35 cellular contexts compared by ENCODE assay signal in genomic region chr6:72521684-72522083, GRCh38.
A peak's percentile ranks its signal among the peaks of the same experiment; 100 is the strongest.
DNase-seq lines count a peak whose midpoint lies in the region; ATAC-seq, FAIRE-seq and TF ChIP-seq lines count a peak whose summit lies in the region.
"Had no signal": no experiment of that assay in that cellular context is flagged by ENCODE, and none has a peak within 500 bp of the region (broad histone marks: within the 10 kb centered on the region; RNA-seq: fewer than 3 reads in every experiment).

No MANE protein-coding gene starts in this region.

- H3K27ac Mint-ChIP-seq in CD4-positive, alpha-beta memory T cell: no peak overlapping the region
- H3K27ac Mint-ChIP-seq: B cell; CD14-positive monocyte; CD4-positive, alpha-beta T cell; CD4-positive, CD25-positive, alpha-beta regulatory T cell; CD8-positive, alpha-beta memory T cell; CD8-positive, alpha-beta T cell had no signal

- H3K27ac ChIP-seq in HepG2 (ENCODE audit: extremely low read length, insufficient read depth, low read length) (no peak overlapping the region), right lobe of liver (no peak overlapping the region), GM23248 (no peak overlapping the region), IMR-90 (ENCODE audit: insufficient read depth, low read length) (no peak overlapping the region), K562 (ENCODE audit: extremely low read depth, low read depth, low read length) (no peak overlapping the region)
- no peak overlapping the region for H3K27ac ChIP-seq in CD4-positive, alpha-beta memory T cell (ENCODE audit: low read depth, low read length)
- H3K27ac ChIP-seq: 22Rv1; A549; BLaER1; BLaER1 treated with 17β-estradiol and CSF1 and Interleukin-3, amounts not matched to agents 10 nM and 100 nM; C4-2B had no signal

- CTCF ChIA-PET in HepG2 (lab: Yijun Ruan, JAX; ENCODE audit: low intra/inter-chr PET ratio, low total read pairs): no interaction called here
- CTCF ChIA-PET in IMR-90 (lab: Yijun Ruan, JAX): no interaction called here
- CTCF ChIA-PET in K562 (lab: Yijun Ruan, JAX; ENCODE audit: low intra/inter-chr PET ratio): no interaction called here
- CTCF ChIA-PET in CD4-positive, alpha-beta memory T cell (lab: Charles Lee; ENCODE audit: partially characterized antibody): no interaction called here

- TF ChIP-seq EP300 in HepG2 (IDR thresholded peaks at IDR 0.05; ENCODE audit: low read depth in 2 of 2, low read length in 2 of 2): no peak
- TF ChIP-seq EP300 in HepG2 (CRISPR knock-in tag; IDR thresholded peaks at IDR 0.05; ENCODE audit: borderline replicate concordance): no peak
- no peak for TF ChIP-seq EP300 in K562 (IDR thresholded peaks at IDR 0.05; ENCODE audit: low read length)

- H3K79me1 ChIP-seq in IMR-90 (ENCODE audit: low read depth in 1 of 2, low read length in 2 of 2): no peaks in the 10 kb centered on the region

- H3K9me3 ChIP-seq in HepG2 (ENCODE audit: low read length) (no peaks in the 10 kb centered on the region), right lobe of liver (no peaks in the 10 kb centered on the region), GM23248 (ENCODE audit: low read depth) (no peaks in the 10 kb centered on the region), IMR-90 (ENCODE audit: control insufficient read depth, insufficient read depth, low read length) (no peaks in the 10 kb centered on the region), K562 (replicated peaks; ENCODE audit: control insufficient read depth, insufficient read depth, low read depth, low read length) (no peaks in the 10 kb centered on the region)
- no peaks in the 10 kb centered on the region for H3K9me3 ChIP-seq in CD4-positive, alpha-beta memory T cell (ENCODE audit: control insufficient read depth in 1 of 2, low read length in 2 of 2)
- H3K9me3 ChIP-seq: A549; BE2C; BLaER1; BLaER1 treated with 17β-estradiol and CSF1 and Interleukin-3, amounts not matched to agents 10 nM and 100 nM; Caco-2 had no signal

- H3K79me2 ChIP-seq in HepG2 (ENCODE audit: insufficient read depth, low read length) (no peaks in the 10 kb centered on the region), GM23248 (ENCODE audit: insufficient read depth) (no peaks in the 10 kb centered on the region), K562 (ENCODE audit: control insufficient read depth, insufficient read depth, low read length) (no peaks in the 10 kb centered on the region)

- H4K20me1 ChIP-seq in HepG2 (ENCODE audit: insufficient read depth, low read length): no peaks in the 10 kb centered on the region
- H4K20me1 ChIP-seq in GM23248 (ENCODE audit: insufficient read depth): no peaks in the 10 kb centered on the region
- no peaks in the 10 kb centered on the region for H4K20me1 ChIP-seq in IMR-90 (ENCODE audit: insufficient read depth, low read length)
- no peaks in the 10 kb centered on the region for H4K20me1 ChIP-seq in K562 (replicated peaks; ENCODE audit: control insufficient read depth, insufficient read depth, low read length)
- H4K20me1 ChIP-seq: BLaER1; BLaER1 treated with 17β-estradiol and CSF1 and Interleukin-3, amounts not matched to agents 10 nM and 100 nM had no signal

- H4K91ac ChIP-seq in IMR-90 (ENCODE audit: insufficient read depth, low read depth, low read length): no peak overlapping the region

- BruUV-seq in HepG2 (replicated peaks; lab: Mats Ljungman, UMichigan): no TSS peak
- BruUV-seq in IMR-90 (replicated peaks; lab: Mats Ljungman, UMichigan): no TSS peak
- BruUV-seq in K562 (replicated peaks; lab: Mats Ljungman, UMichigan): no TSS peak

- no peak overlapping the region for H3K4ac ChIP-seq in IMR-90 (ENCODE audit: low read depth, low read length)

- H2AK9ac ChIP-seq in IMR-90 (replicated peaks; ENCODE audit: low read depth, low read length, poor library complexity): no peak overlapping the region

- DNase-seq in HepG2 (ENCODE audit: low spot score): no peak
- DNase-seq in right lobe of liver: no peak
- DNase-seq in GM23248: no peak
- no peak for DNase-seq in IMR-90
- DNase-seq in K562 (ENCODE audit: extremely low read depth in 1 of 4, low spot score in 3 of 4): no peak
- no peak for DNase-seq in NCI-H1436 (lab: John Stamatoyannopoulos, UW)
- DNase-seq in CD4-positive, alpha-beta memory T cell: no peak
- DNase-seq: 8988T; ACHN; AML-193; BE2C; C1 segment of cervical spinal cord; Caco-2; Calu3; CD4-positive, alpha-beta T cell; CD4-positive, CD25-positive, alpha-beta regulatory T cell; CD8-positive, alpha-beta memory T cell; CD8-positive, alpha-beta T cell; COR-L47; DMS 273 treated with DMSO at 0.1 percent for 48 hours; DMS153; DMS53; DMS79; DMS79 treated with DMSO at 0.1 percent for 48 hours; DND-41; EL had no signal

- H3K27me3 Mint-ChIP-seq in CD4-positive, alpha-beta memory T cell: peaks cover 2 to 9% of the 10 kb centered on the region in 2 donors

- POLR2A ChIA-PET in HepG2 (lab: Yijun Ruan, JAX): no interaction called here
- POLR2A ChIA-PET in IMR-90 (lab: Charles Lee; ENCODE audit: unreplicated experiment): no interaction called here
- POLR2A ChIA-PET in K562 (lab: Yijun Ruan, JAX): interaction anchor here (1.3 kb wide), 1 partner anchor 39 kb away, joined by 3 read pairs; no protein-coding TSS in a partner anchor
- POLR2A ChIA-PET in CD4-positive, alpha-beta memory T cell (lab: Charles Lee; ENCODE audit: partially characterized antibody): no interaction called here

- intact Hi-C loops in HepG2 (cut with micrococcal nuclease; ENCODE audit: unreplicated experiment): loop anchor here (5.0 kb wide), 1 partner anchor 109 kb away; no protein-coding TSS in a partner anchor
- intact Hi-C loops in right lobe of liver (cut with DNase I): no loop called here
- intact Hi-C loops in IMR-90 (cut with micrococcal nuclease): no loop called here
- intact Hi-C loops in K562 (cut with micrococcal nuclease): loop anchor here (2.0 to 5.0 kb wide), 2 partner anchors 33 to 61 kb away; no protein-coding TSS in a partner anchor
- intact Hi-C loops in CD4-positive, alpha-beta memory T cell (cut with micrococcal nuclease): loop anchor here (5.0 kb wide), 1 partner anchor 101 kb away; the partner anchor contains the start of gene KCNQ5

- no peak overlapping the region for H3K4me3 Mint-ChIP-seq in CD4-positive, alpha-beta memory T cell
- H3K4me3 Mint-ChIP-seq: B cell; CD14-positive monocyte; CD4-positive, alpha-beta T cell; CD4-positive, CD25-positive, alpha-beta regulatory T cell; CD8-positive, alpha-beta memory T cell; CD8-positive, alpha-beta T cell had no signal

- H3K14ac ChIP-seq in IMR-90 (replicated peaks; ENCODE audit: low read depth, low read length): no peak overlapping the region

- ATAC-seq in HepG2 (no peak), right lobe of liver (no peak), IMR-90 (ENCODE audit: low read depth) (no peak), K562 (no peak), HG02759 (IDR thresholded peaks at IDR 0.05; ENCODE audit: unreplicated experiment) (no peak)
- ATAC-seq: A549; CD8-positive, alpha-beta T cell had no signal

- H3K36me3 ChIP-seq in HepG2 (replicated peaks in 1 of 2; ENCODE audit: control insufficient read depth in 1 of 2, insufficient read depth in 2 of 2, low read length in 2 of 2) (no peaks in the 10 kb centered on the region), right lobe of liver (no peaks in the 10 kb centered on the region), GM23248 (ENCODE audit: low read depth) (no peaks in the 10 kb centered on the region), IMR-90 (ENCODE audit: control insufficient read depth, insufficient read depth, low read length) (no peaks in the 10 kb centered on the region), K562 (ENCODE audit: control insufficient read depth, insufficient read depth, low read length) (no peaks in the 10 kb centered on the region)
- no peaks in the 10 kb centered on the region for H3K36me3 ChIP-seq in CD4-positive, alpha-beta memory T cell (ENCODE audit: insufficient read depth, low read length)
- H3K36me3 ChIP-seq: BE2C; BLaER1; BLaER1 treated with 17β-estradiol and CSF1 and Interleukin-3, amounts not matched to agents 10 nM and 100 nM had no signal

- no peaks in the 10 kb centered on the region for H3F3A ChIP-seq in GM23248 (ENCODE audit: insufficient read depth)

- dilution Hi-C loops in IMR-90 (cut with HindIII; ENCODE audit: low sequenced_read_pairs, unreplicated experiment): no loop called here

- H2AFZ ChIP-seq in HepG2 (ENCODE audit: low read length) (no peak overlapping the region), GM23248 (peak overlapping the region; percentile 31; the same call in 1 of the 2 replicates), IMR-90 (replicated peaks; ENCODE audit: low read length, poor library complexity) (no peak overlapping the region), K562 (ENCODE audit: low read depth, low read length) (no peak overlapping the region)

- FAIRE-seq in HepG2 (lab: Jason Lieb, UNC) (no peak), K562 (lab: Jason Lieb, UNC) (no peak)
- FAIRE-seq: A204.1, A549 had no signal

- H3K27me3 ChIP-seq in HepG2 (ENCODE audit: control insufficient read depth in 1 of 2, insufficient read depth in 2 of 2, low read length in 2 of 2): no peaks in the 10 kb centered on the region
- no peaks in the 10 kb centered on the region for H3K27me3 ChIP-seq in right lobe of liver
- H3K27me3 ChIP-seq in GM23248 (replicated peaks; ENCODE audit: insufficient read depth): no peaks in the 10 kb centered on the region
- H3K27me3 ChIP-seq in IMR-90 (ENCODE audit: control insufficient read depth, insufficient read depth, low read length): no peaks in the 10 kb centered on the region
- H3K27me3 ChIP-seq in K562 (ENCODE audit: control insufficient read depth in 2 of 2, insufficient read depth in 2 of 2, low read length in 2 of 2): no peaks in the 10 kb centered on the region
- no peaks in the 10 kb centered on the region for H3K27me3 ChIP-seq in CD4-positive, alpha-beta memory T cell (ENCODE audit: insufficient read depth, low read length)
- H3K27me3 ChIP-seq: BE2C; BLaER1; BLaER1 treated with 17β-estradiol and CSF1 and Interleukin-3, amounts not matched to agents 10 nM and 100 nM had no signal

- no peak overlapping the region for H3K23ac ChIP-seq in IMR-90 (ENCODE audit: low read depth, low read length)

- no peak overlapping the region for H2BK20ac ChIP-seq in IMR-90 (ENCODE audit: low read depth, low read length)

- TF ChIP-seq CTCF in HepG2 (CRISPR knock-in tag; IDR thresholded peaks at IDR 0.05) (no peak), right lobe of liver (IDR thresholded peaks at IDR 0.05) (no peak), IMR-90 (conservative IDR thresholded peaks at IDR 0.05; ENCODE audit: low read depth, low read length) (no peak), K562 (IDR thresholded peaks at IDR 0.05 in 2 of 3, conservative IDR thresholded peaks at IDR 0.05 in 1 of 3; ENCODE audit: insufficient read depth in 2 of 3, low read depth in 1 of 3, low read length in 3 of 3) (no peak)

- TF ChIP-seq RAD21 in HepG2 (CRISPR knock-in tag; IDR thresholded peaks at IDR 0.05) (no peak), IMR-90 (IDR thresholded peaks at IDR 0.05; ENCODE audit: low read length) (no peak), K562 (CRISPR knock-in tag; conservative IDR thresholded peaks at IDR 0.05 in 1 of 2, IDR thresholded peaks at IDR 0.05 in 1 of 2) (no peak)

- no peak overlapping the region for H3K9ac ChIP-seq in HepG2 (ENCODE audit: insufficient read depth, low read depth, low read length)
- no peak overlapping the region for H3K9ac ChIP-seq in GM23248
- no peak overlapping the region for H3K9ac ChIP-seq in IMR-90 (ENCODE audit: low read depth, low read length)
- H3K9ac ChIP-seq in K562 (ENCODE audit: insufficient read depth in 1 of 2, low read depth in 2 of 2, low read length in 2 of 2): no peak overlapping the region
- H3K9ac ChIP-seq: BLaER1; BLaER1 treated with 17β-estradiol and CSF1 and Interleukin-3, amounts not matched to agents 10 nM and 100 nM had no signal

- H3K9me3 Mint-ChIP-seq in CD4-positive, alpha-beta memory T cell: no peaks in the 10 kb centered on the region
- H3K9me3 Mint-ChIP-seq: CD14-positive monocyte; CD4-positive, alpha-beta T cell; CD8-positive, alpha-beta memory T cell; CD8-positive, alpha-beta T cell had no signal

- H3K4me3 ChIP-seq in HepG2 (replicated peaks in 1 of 3; ENCODE audit: insufficient read depth in 1 of 3, low read depth in 2 of 3, low read length in 3 of 3) (no peak overlapping the region), right lobe of liver (no peak overlapping the region), GM23248 (no peak overlapping the region), IMR-90 (ENCODE audit: insufficient read depth, low read depth, low read length) (no peak overlapping the region), K562 (no peak overlapping the region)
- H3K4me3 ChIP-seq in CD4-positive, alpha-beta memory T cell (ENCODE audit: low read length in 2 of 2): no peak overlapping the region
- H3K4me3 ChIP-seq: A549; BLaER1; BLaER1 treated with 17β-estradiol and CSF1 and Interleukin-3, amounts not matched to agents 10 nM and 100 nM had no signal

- H3K56ac ChIP-seq in IMR-90 (ENCODE audit: extremely low read depth, insufficient read depth, low read length): no peak overlapping the region

- H3K4me1 Mint-ChIP-seq in CD4-positive, alpha-beta memory T cell: no peaks in the 10 kb centered on the region
- H3K4me1 Mint-ChIP-seq: CD4-positive, CD25-positive, alpha-beta regulatory T cell; CD8-positive, alpha-beta memory T cell had no signal

- H3K9me1 ChIP-seq in IMR-90 (ENCODE audit: insufficient read depth, low read length): no peaks in the 10 kb centered on the region
- no peaks in the 10 kb centered on the region for H3K9me1 ChIP-seq in K562 (ENCODE audit: control insufficient read depth, insufficient read depth, low read length)

- TF ChIP-seq POLR2A in HepG2 (IDR thresholded peaks at IDR 0.05; ENCODE audit: insufficient read depth in 1 of 2, low read depth in 2 of 2, low read length in 2 of 2) (no peak), right lobe of liver (IDR thresholded peaks at IDR 0.05) (no peak), IMR-90 (IDR thresholded peaks at IDR 0.05; ENCODE audit: low read depth, low read length) (no peak), K562 (conservative IDR thresholded peaks at IDR 0.05) (no peak)

- H2BK15ac ChIP-seq in IMR-90 (ENCODE audit: low read depth, low read length): no peak overlapping the region

- no peak overlapping the region for H2BK120ac ChIP-seq in IMR-90 (ENCODE audit: low read depth, low read length)

- H3K36me3 Mint-ChIP-seq in CD4-positive, alpha-beta memory T cell: no peaks in the 10 kb centered on the region
- H3K36me3 Mint-ChIP-seq: CD14-positive monocyte; CD4-positive, CD25-positive, alpha-beta regulatory T cell; CD8-positive, alpha-beta memory T cell; CD8-positive, alpha-beta T cell had no signal

- no peak overlapping the region for H2AK5ac ChIP-seq in IMR-90 (ENCODE audit: low read depth, low read length)

- H3K9me2 ChIP-seq in GM23248 (ENCODE audit: insufficient read depth): no peaks in the 10 kb centered on the region

- H4K8ac ChIP-seq in IMR-90 (ENCODE audit: low read depth in 2 of 2, low read length in 2 of 2): no peak overlapping the region

- WGBS in HepG2 (ENCODE audit: low lambda C conversion rate): 0% methylated on average over 1 of the region's 1 CpG
- WGBS in right lobe of liver (ENCODE audit: insufficient coverage, low coverage, low lambda C conversion rate, missing lambda C conversion rate): 67% methylated on average over 1 of the region's 1 CpG
- 22 to 45% methylated on average over 1 of the region's 1 CpG for WGBS in GM23248 (ENCODE audit: low coverage in 1 of 2, low lambda C conversion rate in 2 of 2, missing lambda C conversion rate in 2 of 2), 2 experiments
- no CpG with 5 or more reads among the region's 1 CpG for WGBS in IMR-90 (ENCODE audit: extremely low coverage in 2 of 2, insufficient read length in 1 of 2), 2 experiments
- 25% methylated on average over 1 of the region's 1 CpG for WGBS in K562 (ENCODE audit: insufficient coverage, low coverage, missing lambda C conversion rate)

- no peak overlapping the region for H3K18ac ChIP-seq in IMR-90 (ENCODE audit: low read depth, low read length)

- in situ Hi-C loops in HepG2 (cut with HindIII; ENCODE audit: extremely low pct_ligation_motif_present, low pct_unique_long_range_greater_than_20kb): no loop called here
- in situ Hi-C loops in GM23248 (cut with MboI): no loop called here
- in situ Hi-C loops in IMR-90 (cut with MboI; ENCODE audit: low sequenced_read_pairs): no loop called here
- in situ Hi-C loops in K562 (cut with MboI): loop anchor here (5.0 kb wide), 1 partner anchor 56 kb away; no protein-coding TSS in a partner anchor

- H3K4me2 ChIP-seq in HepG2 (ENCODE audit: low read depth, low read length) (no peak overlapping the region), GM23248 (ENCODE audit: unreplicated experiment) (no peak overlapping the region), IMR-90 (ENCODE audit: low read depth, low read length) (no peak overlapping the region), K562 (ENCODE audit: insufficient read depth, low read length) (no peak overlapping the region)
- H3K4me2 ChIP-seq: A549; BLaER1; BLaER1 treated with 17β-estradiol and CSF1 and Interleukin-3, amounts not matched to agents 10 nM and 100 nM had no signal

- no peaks in the 10 kb centered on the region for H3K4me1 ChIP-seq in HepG2 (ENCODE audit: insufficient read depth, low read length)
- no peaks in the 10 kb centered on the region for H3K4me1 ChIP-seq in right lobe of liver
- peaks cover 12% of the 10 kb centered on the region for H3K4me1 ChIP-seq in GM23248 (ENCODE audit: insufficient read depth)
- H3K4me1 ChIP-seq in IMR-90 (ENCODE audit: control insufficient read depth, insufficient read depth, low read length): 0 out of 2 replicates have a peak, but pooled peaks cover 2% of the 10 kb centered on the region
- peaks cover 0 to 5% of the 10 kb centered on the region in 2 experiments; a peak in 2 of 5 replicates for H3K4me1 ChIP-seq in K562 (replicated peaks in 1 of 2; ENCODE audit: control insufficient read depth in 2 of 2, insufficient read depth in 2 of 2, low read length in 2 of 2)
- no peaks in the 10 kb centered on the region for H3K4me1 ChIP-seq in CD4-positive, alpha-beta memory T cell (ENCODE audit: insufficient read depth, low read length)
- H3K4me1 ChIP-seq: A549, BE2C, BLaER1, Caco-2 had no signal

- no peak overlapping the region for H2BK5ac ChIP-seq in IMR-90 (ENCODE audit: low read depth, low read length, poor library complexity, severe bottlenecking)

- no peak overlapping the region for H4K5ac ChIP-seq in IMR-90 (ENCODE audit: low read depth, low read length)

Comparison
In these comparisons a context has a peak if more than half of its experiments do, and no peak if none do; other contexts are left out.
1. intact Hi-C loops: an anchor here in HepG2 (5.0 kb wide), K562 (2.0 to 5.0 kb wide) and CD4-positive, alpha-beta memory T cell (5.0 kb wide); none called in right lobe of liver and IMR-90.
2. Of the 241 proteins assayed by ChIP-seq in both HepG2 and K562: peak only in HepG2: none; only in K562: none; in both: CEBPB; in neither: 239; mixed calls (peak in some experiments, not most) for 1.